In genomic region chr15:101441706-101442105, GRCh38 we compare ENCODE assay signal across 21 cellular contexts. TPM values are rescaled to one million over a fixed set of nuclear protein-coding genes. Genes with fewer than 3 reads are reported as not detected.
A peak's percentile ranks its signal among the peaks of the same experiment; 100 is the strongest.
DNase-seq lines count a peak whose midpoint lies in the region; ATAC-seq and TF ChIP-seq lines count a peak whose summit lies in the region.
"Had no signal": no experiment of that assay in that cellular context is flagged by ENCODE, and none has a peak within 500 bp of the region (broad histone marks: within the 10 kb centered on the region; RNA-seq: fewer than 3 reads in every experiment).

No MANE protein-coding gene starts in this region.

- H3K4me3 ChIP-seq in heart left ventricle = no peak overlapping the region
- H3K4me3 ChIP-seq in RWPE2 (ENCODE audit: severe bottlenecking) = no peak overlapping the region
- H3K4me3 ChIP-seq in fibroblast of lung (replicated peaks in 1 of 4; ENCODE audit: control extremely low read depth in 1 of 4, insufficient read depth in 1 of 4, low read depth in 3 of 4, low read length in 4 of 4) = no peak overlapping the region
- H3K4me3 ChIP-seq in spleen = no peak overlapping the region
- H3K4me3 ChIP-seq: testis had no signal

- no peak overlapping the region for H2AFZ ChIP-seq in fibroblast of lung (ENCODE audit: low read length)
- H2AFZ ChIP-seq: parathyroid adenoma had no signal

- H3K4me1 ChIP-seq in heart left ventricle (peaks cover 0 to 52% (median 23%) of the 10 kb centered on the region in 12 donors), RWPE2 (ENCODE audit: insufficient read depth, poor library complexity, severe bottlenecking) (peaks cover 21% of the 10 kb centered on the region), fibroblast of lung (ENCODE audit: control insufficient read depth, extremely low read depth, insufficient read depth, low read length) (no peaks in the 10 kb centered on the region), spleen (peaks cover 15 to 65% (median 42%) of the 10 kb centered on the region in 6 donors)
- H3K4me1 ChIP-seq: parathyroid adenoma had no signal

- H3K27me3 ChIP-seq in heart left ventricle (no peaks in the 10 kb centered on the region), RWPE2 (ENCODE audit: insufficient read depth, poor library complexity, severe bottlenecking) (no peaks in the 10 kb centered on the region), fibroblast of lung (ENCODE audit: control insufficient read depth, insufficient read depth, low read length) (no peaks in the 10 kb centered on the region), spleen (replicated peaks in 1 of 7) (peaks cover 0 to 3% (median 0%) of the 10 kb centered on the region in 7 donors)
- H3K27me3 ChIP-seq: testis had no signal

- no peaks in the 10 kb centered on the region for H3K36me3 ChIP-seq in heart left ventricle
- H3K36me3 ChIP-seq in RWPE2 (ENCODE audit: low read depth) = no peaks in the 10 kb centered on the region
- H3K36me3 ChIP-seq in fibroblast of lung (ENCODE audit: control insufficient read depth, insufficient read depth, low read length) = no peaks in the 10 kb centered on the region
- H3K36me3 ChIP-seq in spleen = peaks cover 0 to 3% (median 0%) of the 10 kb centered on the region in 6 donors

- no peak for TF ChIP-seq CTCF in heart left ventricle (IDR thresholded peaks at IDR 0.05)
- TF ChIP-seq CTCF in RWPE2 (IDR thresholded peaks at IDR 0.05; ENCODE audit: poor library complexity, severe bottlenecking) = no peak
- TF ChIP-seq CTCF in fibroblast of lung (conservative IDR thresholded peaks at IDR 0.05 in 1 of 2, IDR thresholded peaks at IDR 0.05 in 1 of 2; ENCODE audit: low read depth in 1 of 2, low read length in 2 of 2) = no peak
- no peak for TF ChIP-seq CTCF in spleen (IDR thresholded peaks at IDR 0.05 in 8 of 11, conservative IDR thresholded peaks at IDR 0.05 in 3 of 11)

- H3K9me3 ChIP-seq in heart left ventricle = peaks cover 0 to 4% (median 0%) of the 10 kb centered on the region in 12 donors
- H3K9me3 ChIP-seq in RWPE2 (ENCODE audit: severe bottlenecking) = no peaks in the 10 kb centered on the region
- H3K9me3 ChIP-seq in fibroblast of lung (ENCODE audit: control insufficient read depth, insufficient read depth, low read depth, low read length) = no peaks in the 10 kb centered on the region
- no peaks in the 10 kb centered on the region for H3K9me3 ChIP-seq in spleen
- H3K9me3 ChIP-seq: testis had no signal

- 71 to 79% (median 74%) methylated on average over 10 of the region's 10 CpGs for WGBS in heart left ventricle, 4 donors
- WGBS in spleen, 5 donors = 18 to 37% (median 30%) methylated on average over 10 of the region's 10 CpGs

- DNase-seq in Right ventricle myocardium inferior (ENCODE audit: missing footprints) (peak; percentile 13), heart left ventricle (no peak), RWPE2 (ENCODE audit: low spot score) (peak; percentile 31), fibroblast of lung (ENCODE audit: low read depth in 2 of 2) (no peak), spleen (no peak), DMS53 (lab: John Stamatoyannopoulos, UW) (no peak), amniotic stem cell (lab: John Stamatoyannopoulos, UW) (no peak)
- no peak for DNase-seq in activated naive CD4-positive, alpha-beta T cell (lab: John Stamatoyannopoulos, UW)
- DNase-seq: activated CD4-positive, alpha-beta T cell treated with anti-CD3 and anti-CD28 coated beads for 4 hours; activated gamma-delta T cell; anterior cingulate cortex; DMS79 treated with DMSO at 0.1 percent for 48 hours; KG1; NCI-H2029; NCI-H446 treated with DMSO at 0.1 percent for 48 hours; RPMI8226; stimulated activated CD4-positive, alpha-beta T cell treated with anti-CD3 and anti-CD28 coated beads, Interleukin-1b, Interleukin-23, amount 100 ng/mL, for 48 hours; testis had no signal

- peak overlapping the region; percentile 26 for H3K4me2 ChIP-seq in fibroblast of lung (ENCODE audit: extremely low read depth, insufficient read depth, low read length)

- intact Hi-C loops in Right ventricle myocardium inferior (cut with DNase I) = loop anchor here (5.0 kb wide), 2 partner anchors 41 to 61 kb away; no protein-coding TSS in a partner anchor
- intact Hi-C loops in heart left ventricle (cut with DNase I) = loop anchor here in 1 of 10 donors (10.0 kb wide), 1 partner anchor 53 kb away; no protein-coding TSS in a partner anchor
- intact Hi-C loops in spleen (cut with DNase I; ENCODE audit: low total_unique reads) = no loop called here

- no peak overlapping the region for H3K9ac ChIP-seq in fibroblast of lung (ENCODE audit: insufficient read depth, low read length)
- H3K9ac ChIP-seq: parathyroid adenoma had no signal

- H3K27ac ChIP-seq in heart left ventricle = peak overlapping the region in 4 of 12 donors; percentile 3 to 63 (median 44)
- H3K27ac ChIP-seq in RWPE2 (ENCODE audit: poor library complexity, severe bottlenecking) = no peak overlapping the region
- H3K27ac ChIP-seq in fibroblast of lung (ENCODE audit: insufficient read depth, low read length) = no peak overlapping the region
- peak overlapping the region in 7 of 8 donors; percentile 21 to 75 (median 55) for H3K27ac ChIP-seq in spleen
- H3K27ac ChIP-seq: parathyroid adenoma had no signal

- H3K79me2 ChIP-seq in fibroblast of lung (ENCODE audit: control insufficient read depth, insufficient read depth, low read length) = no peaks in the 10 kb centered on the region
- H3K79me2 ChIP-seq: parathyroid adenoma had no signal

- TF ChIP-seq POLR2A in heart left ventricle (IDR thresholded peaks at IDR 0.05) (no peak), spleen (IDR thresholded peaks at IDR 0.05) (no peak)

- H4K20me1 ChIP-seq in fibroblast of lung (ENCODE audit: control insufficient read depth, extremely low read depth, insufficient read depth, low read length) = no peaks in the 10 kb centered on the region

- ATAC-seq in Right ventricle myocardium inferior (no peak), heart left ventricle (no peak), RWPE2 (ENCODE audit: low read depth) (no peak)
- ATAC-seq: natural killer cell treated with Interleukin-12 subunit alpha and Interleukin-12 subunit beta and Interleukin-15 and Interleukin-18, amount 100 ng/mL, for 72 hours; stimulated activated memory B cell treated with anti-CD40 and anti-IgM and Interleukin-4, amounts not matched to agents 10 μg/mL and 1 μg/mL and 100 μg/mL, for 72 hours had no signal

RNA-seq across cellular contexts. Expression of gene PCSK6, which starts 47.8 kb away (rescaled TPM):
- total RNA-seq in Right ventricle myocardium inferior = 33.8 TPM
- 10 to 100 TPM in 8 of 9 donors, 1 to 10 TPM in 1; 7.3 to 41.7 (median 23.5) TPM for total RNA-seq in heart left ventricle
- 1 to 10 TPM; 7.4 TPM for polyA plus RNA-seq in heart left ventricle
- 0.83 and 1.0 TPM in 2 replicates for total RNA-seq in fibroblast of lung
- polyA plus RNA-seq in fibroblast of lung = 0.02 and 1.5 TPM in 2 replicates
- polyA plus RNA-seq in fibroblast of lung (2012) = 0.07 and 1.4 TPM in 2 replicates
- polyA minus RNA-seq in fibroblast of lung (ENCODE audit: low replicate concordance) = 4.7 TPM in 1 of 2 replicates, not detected in the other
- total RNA-seq in spleen = 100 to 1,000 TPM; 167 to 403 (median 304) TPM
- 10 to 100 TPM in 2 of 3 donors, 1 to 10 TPM in 1; 10.0 to 39.8 (median 21.7) TPM for polyA plus RNA-seq in spleen

Comparison
In these comparisons a context has a peak if more than half of its experiments do, and no peak if none do; other contexts are left out.
1. DNase-seq: peak in Right ventricle myocardium inferior (single experiment) and RWPE2 (single experiment); none in heart left ventricle (0 of 5), fibroblast of lung (0 of 2), spleen (single experiment), activated naive CD4-positive, alpha-beta T cell (0 of 4), DMS53 (single experiment) and amniotic stem cell (single experiment).
2. H3K27ac ChIP-seq: peak in spleen (7 of 8); none in RWPE2 (single experiment) and fibroblast of lung (single experiment).